1 cellular context compared by ENCODE assay signal in the genomic region with DNA sequence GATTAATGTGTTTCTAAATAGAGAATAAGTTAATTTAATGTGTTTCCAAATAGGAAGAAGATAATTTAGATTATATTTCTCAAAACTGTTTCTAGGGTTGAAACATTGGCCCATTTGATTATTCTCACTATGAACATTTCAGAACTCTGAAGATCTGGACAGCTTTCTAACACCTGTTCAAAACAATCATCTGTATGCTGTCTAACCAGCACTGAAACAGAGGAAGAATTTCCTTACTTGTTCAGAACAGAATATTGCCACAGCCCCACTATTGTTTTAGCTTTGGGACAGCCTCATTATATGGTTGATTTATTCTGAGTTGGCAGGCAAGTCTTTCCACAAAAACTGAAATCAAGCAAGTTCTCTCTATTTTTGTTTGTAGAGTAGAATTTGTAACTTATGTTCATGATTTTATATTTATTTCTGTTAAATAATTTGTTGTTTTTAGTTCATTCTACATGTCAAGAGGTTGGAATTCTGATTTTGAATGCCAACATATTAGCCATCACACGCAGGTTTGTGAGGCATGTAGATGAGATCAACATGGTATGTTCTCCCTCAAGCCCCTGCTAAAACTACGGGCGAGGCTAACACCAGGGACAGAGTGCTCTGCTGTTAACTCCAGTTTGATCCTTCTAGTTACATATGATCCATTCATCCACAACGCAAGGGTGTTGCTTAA.
TF ChIP-seq lines count a peak whose summit lies in the region.

No MANE protein-coding gene starts in this region.

TF ChIP-seq in GM12878, 131 proteins besides CTCF, POLR2A, EP300 and RAD21:
- TF ChIP-seq, protein P1, sequence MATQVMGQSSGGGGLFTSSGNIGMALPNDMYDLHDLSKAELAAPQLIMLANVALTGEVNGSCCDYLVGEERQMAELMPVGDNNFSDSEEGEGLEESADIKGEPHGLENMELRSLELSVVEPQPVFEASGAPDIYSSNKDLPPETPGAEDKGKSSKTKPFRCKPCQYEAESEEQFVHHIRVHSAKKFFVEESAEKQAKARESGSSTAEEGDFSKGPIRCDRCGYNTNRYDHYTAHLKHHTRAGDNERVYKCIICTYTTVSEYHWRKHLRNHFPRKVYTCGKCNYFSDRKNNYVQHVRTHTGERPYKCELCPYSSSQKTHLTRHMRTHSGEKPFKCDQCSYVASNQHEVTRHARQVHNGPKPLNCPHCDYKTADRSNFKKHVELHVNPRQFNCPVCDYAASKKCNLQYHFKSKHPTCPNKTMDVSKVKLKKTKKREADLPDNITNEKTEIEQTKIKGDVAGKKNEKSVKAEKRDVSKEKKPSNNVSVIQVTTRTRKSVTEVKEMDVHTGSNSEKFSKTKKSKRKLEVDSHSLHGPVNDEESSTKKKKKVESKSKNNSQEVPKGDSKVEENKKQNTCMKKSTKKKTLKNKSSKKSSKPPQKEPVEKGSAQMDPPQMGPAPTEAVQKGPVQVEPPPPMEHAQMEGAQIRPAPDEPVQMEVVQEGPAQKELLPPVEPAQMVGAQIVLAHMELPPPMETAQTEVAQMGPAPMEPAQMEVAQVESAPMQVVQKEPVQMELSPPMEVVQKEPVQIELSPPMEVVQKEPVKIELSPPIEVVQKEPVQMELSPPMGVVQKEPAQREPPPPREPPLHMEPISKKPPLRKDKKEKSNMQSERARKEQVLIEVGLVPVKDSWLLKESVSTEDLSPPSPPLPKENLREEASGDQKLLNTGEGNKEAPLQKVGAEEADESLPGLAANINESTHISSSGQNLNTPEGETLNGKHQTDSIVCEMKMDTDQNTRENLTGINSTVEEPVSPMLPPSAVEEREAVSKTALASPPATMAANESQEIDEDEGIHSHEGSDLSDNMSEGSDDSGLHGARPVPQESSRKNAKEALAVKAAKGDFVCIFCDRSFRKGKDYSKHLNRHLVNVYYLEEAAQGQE (IDR thresholded peaks at IDR 0.05; ENCODE audit: low read depth, low read length), result peak; percentile 59; the same call in 1 of the 2 replicates
- TF ChIP-seq MXI1 (IDR thresholded peaks at IDR 0.05; ENCODE audit: low read depth, low read length) (no peak), MYB (IDR thresholded peaks at IDR 0.05; ENCODE audit: borderline replicate concordance, low read depth, low read length) (no peak), CBX3 (IDR thresholded peaks at IDR 0.05; ENCODE audit: borderline replicate concordance, low read depth) (no peak), WRNIP1 (IDR thresholded peaks at IDR 0.05; ENCODE audit: borderline replicate concordance, low read depth, low read length) (no peak), RELB (IDR thresholded peaks at IDR 0.05; ENCODE audit: low read depth) (no peak), TCF7 (IDR thresholded peaks at IDR 0.05; ENCODE audit: borderline replicate concordance) (no peak)
- TF ChIP-seq, protein P2, sequence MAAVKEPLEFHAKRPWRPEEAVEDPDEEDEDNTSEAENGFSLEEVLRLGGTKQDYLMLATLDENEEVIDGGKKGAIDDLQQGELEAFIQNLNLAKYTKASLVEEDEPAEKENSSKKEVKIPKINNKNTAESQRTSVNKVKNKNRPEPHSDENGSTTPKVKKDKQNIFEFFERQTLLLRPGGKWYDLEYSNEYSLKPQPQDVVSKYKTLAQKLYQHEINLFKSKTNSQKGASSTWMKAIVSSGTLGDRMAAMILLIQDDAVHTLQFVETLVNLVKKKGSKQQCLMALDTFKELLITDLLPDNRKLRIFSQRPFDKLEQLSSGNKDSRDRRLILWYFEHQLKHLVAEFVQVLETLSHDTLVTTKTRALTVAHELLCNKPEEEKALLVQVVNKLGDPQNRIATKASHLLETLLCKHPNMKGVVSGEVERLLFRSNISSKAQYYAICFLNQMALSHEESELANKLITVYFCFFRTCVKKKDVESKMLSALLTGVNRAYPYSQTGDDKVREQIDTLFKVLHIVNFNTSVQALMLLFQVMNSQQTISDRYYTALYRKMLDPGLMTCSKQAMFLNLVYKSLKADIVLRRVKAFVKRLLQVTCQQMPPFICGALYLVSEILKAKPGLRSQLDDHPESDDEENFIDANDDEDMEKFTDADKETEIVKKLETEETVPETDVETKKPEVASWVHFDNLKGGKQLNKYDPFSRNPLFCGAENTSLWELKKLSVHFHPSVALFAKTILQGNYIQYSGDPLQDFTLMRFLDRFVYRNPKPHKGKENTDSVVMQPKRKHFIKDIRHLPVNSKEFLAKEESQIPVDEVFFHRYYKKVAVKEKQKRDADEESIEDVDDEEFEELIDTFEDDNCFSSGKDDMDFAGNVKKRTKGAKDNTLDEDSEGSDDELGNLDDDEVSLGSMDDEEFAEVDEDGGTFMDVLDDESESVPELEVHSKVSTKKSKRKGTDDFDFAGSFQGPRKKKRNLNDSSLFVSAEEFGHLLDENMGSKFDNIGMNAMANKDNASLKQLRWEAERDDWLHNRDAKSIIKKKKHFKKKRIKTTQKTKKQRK (IDR thresholded peaks at IDR 0.05; ENCODE audit: low read depth, low read length), result no peak
